ENCODE assay signal across 10 cellular contexts in the genomic region with DNA sequence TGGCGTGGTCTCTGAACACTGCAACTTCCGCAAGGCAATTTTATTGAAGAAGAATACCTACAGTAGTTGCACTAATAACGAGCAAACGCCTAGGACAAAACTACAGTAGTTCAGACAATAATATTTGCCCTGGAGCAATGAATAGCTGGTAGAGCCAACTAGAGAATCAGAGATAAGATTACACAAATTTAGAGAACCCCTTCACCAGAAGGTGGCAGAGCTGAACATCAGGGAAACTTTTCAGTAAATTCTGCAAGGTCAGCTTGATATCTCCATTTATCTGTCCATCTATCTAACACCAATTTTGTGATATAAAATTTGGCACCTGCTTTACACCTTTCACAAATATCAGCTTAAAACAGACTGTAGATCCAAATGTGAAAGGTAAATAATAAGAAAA. TPM values are rescaled to one million over a fixed set of nuclear protein-coding genes. Genes with fewer than 3 reads are reported as not detected.
DNase-seq lines count a peak whose midpoint lies in the region; ATAC-seq and TF ChIP-seq lines count a peak whose summit lies in the region.
"Had no signal": no experiment of that assay in that cellular context is flagged by ENCODE, and none has a peak within 500 bp of the region (broad histone marks: within the 10 kb centered on the region; RNA-seq: fewer than 3 reads in every experiment).

No MANE protein-coding gene starts in this region.

- H3K36me3 ChIP-seq in DOHH2 (ENCODE audit: control insufficient read depth, low read length) (no peaks in the 10 kb centered on the region), adipocyte (ENCODE audit: control insufficient read depth, insufficient read depth, low read length, severe bottlenecking) (no peaks in the 10 kb centered on the region), lower lobe of right lung (no peaks in the 10 kb centered on the region)
- H3K36me3 ChIP-seq: thoracic aorta had no signal

- no peaks in the 10 kb centered on the region for H3K27me3 ChIP-seq in DOHH2 (ENCODE audit: control insufficient read depth, low read length)
- H3K27me3 ChIP-seq in adipocyte (replicated peaks; ENCODE audit: control insufficient read depth, insufficient read depth, low read length) = no peaks in the 10 kb centered on the region
- H3K27me3 ChIP-seq in lower lobe of right lung (ENCODE audit: low read depth) = no peaks in the 10 kb centered on the region

- H3K9me3 ChIP-seq in DOHH2 (ENCODE audit: control insufficient read depth, insufficient read depth, low read length) (no peaks in the 10 kb centered on the region), adipocyte (ENCODE audit: control insufficient read depth, low read length) (no peaks in the 10 kb centered on the region), lower lobe of right lung (no peaks in the 10 kb centered on the region)
- H3K9me3 ChIP-seq: thoracic aorta had no signal

- no peak overlapping the region for H3K4me3 ChIP-seq in DOHH2 (ENCODE audit: low read length)
- H3K4me3 ChIP-seq in adipocyte (ENCODE audit: low read length) = no peak overlapping the region
- H3K4me3 ChIP-seq in lower lobe of right lung = no peak overlapping the region
- H3K4me3 ChIP-seq: thoracic aorta had no signal

- no peak overlapping the region for H3K4me3 Mint-ChIP-seq in activated T-cell treated with anti-CD3 and anti-CD28 coated beads, Interleukin-2, amount 50 U/mL, for 4 hours

- no peaks in the 10 kb centered on the region for H3K79me2 ChIP-seq in DOHH2 (ENCODE audit: control insufficient read depth, low read length)

- DNase-seq in NCI-H1105 (lab: John Stamatoyannopoulos, UW) = peak; percentile 43
- DNase-seq in adipocyte (ENCODE audit: low read depth) = peak; percentile 16
- no peak for DNase-seq in lower lobe of right lung
- DNase-seq in epidermal melanocyte (ENCODE audit: insufficient read length, low spot score) = no peak
- DNase-seq in activated T-cell treated with anti-CD3 and anti-CD28 coated beads, Interleukin-2, amount 50 U/mL, for 4 hours = no peak
- DNase-seq: kidney had no signal

- TF ChIP-seq CTCF in DOHH2 (IDR thresholded peaks at IDR 0.05; ENCODE audit: low read depth, low read length, poor library complexity, severe bottlenecking) (peak; percentile 45), lower lobe of right lung (IDR thresholded peaks at IDR 0.05) (peak; percentile 48)

- H3K27me3 Mint-ChIP-seq in activated T-cell treated with anti-CD3 and anti-CD28 coated beads, Interleukin-2, amount 50 U/mL, for 4 hours (ENCODE audit: low read depth) = no peaks in the 10 kb centered on the region

- no peaks in the 10 kb centered on the region for H4K20me1 ChIP-seq in DOHH2 (ENCODE audit: control insufficient read depth, insufficient read depth, low read depth, low read length)

- H3K9ac ChIP-seq in adipocyte (ENCODE audit: low read length) = no peak overlapping the region

- H3F3A ChIP-seq in DOHH2 (ENCODE audit: control insufficient read depth, insufficient read depth) = no peaks in the 10 kb centered on the region

- H3K9me3 Mint-ChIP-seq in activated T-cell treated with anti-CD3 and anti-CD28 coated beads, Interleukin-2, amount 50 U/mL, for 4 hours = no peaks in the 10 kb centered on the region

- H3K4me2 ChIP-seq in DOHH2 (ENCODE audit: low read length) = no peak overlapping the region

- H3K36me3 Mint-ChIP-seq in activated T-cell treated with anti-CD3 and anti-CD28 coated beads, Interleukin-2, amount 50 U/mL, for 4 hours (ENCODE audit: insufficient read depth) = no peaks in the 10 kb centered on the region

- H3K27ac ChIP-seq in DOHH2 (ENCODE audit: low read depth, low read length) (no peak overlapping the region), lower lobe of right lung (no peak overlapping the region)
- H3K27ac ChIP-seq: thoracic aorta had no signal

- no peaks in the 10 kb centered on the region for H3K9me2 ChIP-seq in DOHH2 (replicated peaks; ENCODE audit: control insufficient read depth, low read length)

- intact Hi-C loops in lower lobe of right lung (cut with DNase I) = no loop called here

- no peaks in the 10 kb centered on the region for H3K4me1 ChIP-seq in DOHH2 (ENCODE audit: control insufficient read depth, low read length)
- H3K4me1 ChIP-seq in adipocyte (ENCODE audit: control insufficient read depth, insufficient read depth, low read length) = no peaks in the 10 kb centered on the region
- H3K4me1 ChIP-seq in lower lobe of right lung = no peaks in the 10 kb centered on the region

- ATAC-seq in lower lobe of right lung (peak in 1 of 2 donors; percentile 37), GM19351 (IDR thresholded peaks at IDR 0.05; ENCODE audit: unreplicated experiment) (no peak), HG03280 (IDR thresholded peaks at IDR 0.05; ENCODE audit: unreplicated experiment) (no peak)
- ATAC-seq in activated T-cell treated with anti-CD3 and anti-CD28 coated beads, Interleukin-2, amount 50 U/mL, for 4 hours = no peak

- no peaks in the 10 kb centered on the region for H3K4me1 Mint-ChIP-seq in activated T-cell treated with anti-CD3 and anti-CD28 coated beads, Interleukin-2, amount 50 U/mL, for 4 hours (ENCODE audit: low read depth)

RNA-seq across cellular contexts. Expression of a gene that starts 43.8 kb away (rescaled TPM):
- total RNA-seq in lower lobe of right lung = 1.2 TPM
- not detected for total RNA-seq in activated T-cell treated with anti-CD3 and anti-CD28 coated beads, Interleukin-2, amount 50 U/mL, for 4 hours

Comparison
In these comparisons a context has a peak if more than half of its experiments do, and no peak if none do; other contexts are left out.
1. DNase-seq: peak in NCI-H1105 (single experiment) and adipocyte (single experiment); none in lower lobe of right lung (single experiment), epidermal melanocyte (single experiment) and activated T-cell treated with anti-CD3 and anti-CD28 coated beads, Interleukin-2, amount 50 U/mL, for 4 hours (single experiment).